In genomic region chr11:94926698-94927237, GRCh38 we compare ENCODE assay signal across 9 cellular contexts. TPM values are rescaled to one million over a fixed set of nuclear protein-coding genes. Genes with fewer than 3 reads are reported as not detected.
DNase-seq lines count a peak whose midpoint lies in the region; ATAC-seq, FAIRE-seq and TF ChIP-seq lines count a peak whose summit lies in the region.
"Had no signal": no experiment of that assay in that cellular context is flagged by ENCODE, and none has a peak within 500 bp of the region (broad histone marks: within the 10 kb centered on the region; RNA-seq: fewer than 3 reads in every experiment).

No MANE protein-coding gene starts in this region.

- H3K9me3 ChIP-seq in ascending aorta (no peaks in the 10 kb centered on the region), skeletal muscle tissue (ENCODE audit: control insufficient read depth in 3 of 3, low read length in 3 of 3) (no peaks in the 10 kb centered on the region)

- no peaks in the 10 kb centered on the region for H3K36me3 ChIP-seq in ascending aorta
- H3K36me3 ChIP-seq in skeletal muscle tissue (ENCODE audit: control insufficient read depth in 3 of 3, insufficient read depth in 3 of 3, low read length in 3 of 3), result no peaks in the 10 kb centered on the region

- peaks cover 44% of the 10 kb centered on the region for H3K4me1 Mint-ChIP-seq in activated CD4-positive, alpha-beta T cell treated with anti-CD3 and anti-CD28 coated beads for 36 hours

- H3K4me1 ChIP-seq in ascending aorta (peaks cover 12 to 23% of the 10 kb centered on the region in 2 donors), skeletal muscle tissue (ENCODE audit: control insufficient read depth in 3 of 3, insufficient read depth in 3 of 3, low read length in 3 of 3) (peaks cover 21 to 22% (median 21%) of the 10 kb centered on the region in 3 donors)

- peak; percentile 96 for DNase-seq in GM04503 (ENCODE audit: low read depth)
- DNase-seq in ascending aorta (ENCODE audit: low spot score in 2 of 2), result peak; percentile 27 to 90
- DNase-seq in hypothalamus (lab: John Stamatoyannopoulos, UW), result peak in 30 of 51 donors; percentile 3 to 65 (median 27)
- no peak for DNase-seq in NCI-H774 (lab: John Stamatoyannopoulos, UW)
- DNase-seq in activated CD4-positive, alpha-beta T cell treated with anti-CD3 and anti-CD28 coated beads for 36 hours, result no peak
- no peak for DNase-seq in GM12892 (ENCODE audit: insufficient read length)

- H3K4me3 ChIP-seq in ascending aorta (no peak overlapping the region), skeletal muscle tissue (ENCODE audit: low read length in 3 of 3) (no peak overlapping the region)

- H3K27me3 ChIP-seq in ascending aorta, result no peaks in the 10 kb centered on the region
- H3K27me3 ChIP-seq in skeletal muscle tissue (ENCODE audit: control insufficient read depth in 3 of 3, insufficient read depth in 3 of 3, low read length in 3 of 3), result no peaks in the 10 kb centered on the region

- peaks cover 16% of the 10 kb centered on the region for H3K9me3 Mint-ChIP-seq in activated CD4-positive, alpha-beta T cell treated with anti-CD3 and anti-CD28 coated beads for 36 hours (ENCODE audit: low read depth)

- POLR2A ChIA-PET in activated CD4-positive, alpha-beta T cell treated with anti-CD3 and anti-CD28 coated beads for 36 hours (lab: Charles Lee), result interaction anchor here (0.6 kb wide), 2 partner anchors 198 to 221 kb away, joined by 3 to 4 read pairs; no protein-coding TSS in a partner anchor

- no peaks in the 10 kb centered on the region for H3K27me3 Mint-ChIP-seq in activated CD4-positive, alpha-beta T cell treated with anti-CD3 and anti-CD28 coated beads for 36 hours

- intact Hi-C loops in ascending aorta (cut with DNase I), result no loop called here
- intact Hi-C loops in activated CD4-positive, alpha-beta T cell treated with anti-CD3 and anti-CD28 coated beads for 36 hours (cut with DNase I, micrococcal nuclease), result no loop called here

- no peak overlapping the region for H3K4me3 Mint-ChIP-seq in activated CD4-positive, alpha-beta T cell treated with anti-CD3 and anti-CD28 coated beads for 36 hours

- FAIRE-seq in GM12892 (lab: Jason Lieb, UNC), result no peak
- FAIRE-seq: islet of Langerhans had no signal

- no peak for TF ChIP-seq POLR2A in GM12892 (IDR thresholded peaks at IDR 0.05; ENCODE audit: low read depth, low read length)

- CTCF ChIA-PET in activated CD4-positive, alpha-beta T cell treated with anti-CD3 and anti-CD28 coated beads for 36 hours (lab: Charles Lee), result interaction anchor here (0.5 to 0.8 kb wide), 2 partner anchors 19 to 407 kb away, joined by 3 read pairs; no protein-coding TSS in a partner anchor

- no peak for TF ChIP-seq CTCF in ascending aorta (IDR thresholded peaks at IDR 0.05)

- no peak for ATAC-seq in GM18873 (IDR thresholded peaks at IDR 0.05; ENCODE audit: low FRiP score, unreplicated experiment)
- no peak for ATAC-seq in activated CD4-positive, alpha-beta T cell treated with anti-CD3 and anti-CD28 coated beads for 36 hours

- no peak overlapping the region for H3K27ac Mint-ChIP-seq in activated CD4-positive, alpha-beta T cell treated with anti-CD3 and anti-CD28 coated beads for 36 hours

- H3K36me3 Mint-ChIP-seq in activated CD4-positive, alpha-beta T cell treated with anti-CD3 and anti-CD28 coated beads for 36 hours (ENCODE audit: low read depth), result peaks cover 14% of the 10 kb centered on the region

- H3K27ac ChIP-seq in ascending aorta, result peak overlapping the region; percentile 75 to 79
- H3K27ac ChIP-seq in skeletal muscle tissue (ENCODE audit: low read depth, low read length), result peak overlapping the region; percentile 63

- peak overlapping the region in 1 of 3 donors; percentile 65 for H3K9ac ChIP-seq in skeletal muscle tissue (ENCODE audit: low read depth in 1 of 3, low read length in 3 of 3)

RNA-seq across cellular contexts. Expression of gene CWC15, which starts 46.6 kb away (rescaled TPM):
- total RNA-seq in ascending aorta (16.2 TPM), skeletal muscle tissue (28.7 TPM)
- total RNA-seq in activated CD4-positive, alpha-beta T cell treated with anti-CD3 and anti-CD28 coated beads for 36 hours, result 10 to 100 TPM; 74.7 to 85.0 TPM
- 90.6 TPM for polyA plus RNA-seq in GM12892 (2012; ENCODE audit: missing spikeins)

RNA-seq across cellular contexts. Expression of gene KDM4D, which starts 46.7 kb away (rescaled TPM):
- total RNA-seq in ascending aorta, result not detected
- total RNA-seq in skeletal muscle tissue, result 1.0 TPM
- total RNA-seq in activated CD4-positive, alpha-beta T cell treated with anti-CD3 and anti-CD28 coated beads for 36 hours, result 1 to 10 TPM; 1.5 to 1.8 TPM
- 1.3 TPM for polyA plus RNA-seq in GM12892 (2012; ENCODE audit: missing spikeins)

Comparison
In these comparisons a context has a peak if more than half of its experiments do, and no peak if none do; other contexts are left out.
1. DNase-seq: peak in GM04503 (single experiment), ascending aorta (2 of 2) and hypothalamus (30 of 51); none in NCI-H774 (single experiment), activated CD4-positive, alpha-beta T cell treated with anti-CD3 and anti-CD28 coated beads for 36 hours (single experiment) and GM12892 (single experiment).